Comparison of ENCODE assay signal across 1 cellular context in the genomic region with DNA sequence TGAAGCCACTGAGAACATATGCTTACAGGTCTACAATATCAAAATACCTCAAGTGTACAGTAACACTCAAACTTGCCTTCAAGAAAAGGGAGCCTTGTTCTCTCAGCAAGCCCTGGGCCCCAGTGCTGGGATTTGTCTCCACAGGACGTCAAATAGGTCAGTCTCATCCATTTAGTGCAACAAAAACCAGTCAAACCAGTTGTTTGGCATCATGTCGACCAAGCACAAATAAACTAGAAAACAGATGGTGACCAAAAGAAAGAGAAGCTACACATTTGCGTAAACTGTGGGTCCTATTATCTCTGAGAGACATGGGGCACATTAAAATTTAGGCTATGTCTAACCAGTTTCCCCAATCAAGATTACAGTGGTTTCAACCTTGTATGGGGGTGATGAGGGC.
TF ChIP-seq lines count a peak whose summit lies in the region.

No MANE protein-coding gene starts in this region.

TF ChIP-seq in GM23338, 12 proteins besides CTCF, POLR2A, EP300 and RAD21 (continued from another document):
- TF ChIP-seq, protein P1, sequence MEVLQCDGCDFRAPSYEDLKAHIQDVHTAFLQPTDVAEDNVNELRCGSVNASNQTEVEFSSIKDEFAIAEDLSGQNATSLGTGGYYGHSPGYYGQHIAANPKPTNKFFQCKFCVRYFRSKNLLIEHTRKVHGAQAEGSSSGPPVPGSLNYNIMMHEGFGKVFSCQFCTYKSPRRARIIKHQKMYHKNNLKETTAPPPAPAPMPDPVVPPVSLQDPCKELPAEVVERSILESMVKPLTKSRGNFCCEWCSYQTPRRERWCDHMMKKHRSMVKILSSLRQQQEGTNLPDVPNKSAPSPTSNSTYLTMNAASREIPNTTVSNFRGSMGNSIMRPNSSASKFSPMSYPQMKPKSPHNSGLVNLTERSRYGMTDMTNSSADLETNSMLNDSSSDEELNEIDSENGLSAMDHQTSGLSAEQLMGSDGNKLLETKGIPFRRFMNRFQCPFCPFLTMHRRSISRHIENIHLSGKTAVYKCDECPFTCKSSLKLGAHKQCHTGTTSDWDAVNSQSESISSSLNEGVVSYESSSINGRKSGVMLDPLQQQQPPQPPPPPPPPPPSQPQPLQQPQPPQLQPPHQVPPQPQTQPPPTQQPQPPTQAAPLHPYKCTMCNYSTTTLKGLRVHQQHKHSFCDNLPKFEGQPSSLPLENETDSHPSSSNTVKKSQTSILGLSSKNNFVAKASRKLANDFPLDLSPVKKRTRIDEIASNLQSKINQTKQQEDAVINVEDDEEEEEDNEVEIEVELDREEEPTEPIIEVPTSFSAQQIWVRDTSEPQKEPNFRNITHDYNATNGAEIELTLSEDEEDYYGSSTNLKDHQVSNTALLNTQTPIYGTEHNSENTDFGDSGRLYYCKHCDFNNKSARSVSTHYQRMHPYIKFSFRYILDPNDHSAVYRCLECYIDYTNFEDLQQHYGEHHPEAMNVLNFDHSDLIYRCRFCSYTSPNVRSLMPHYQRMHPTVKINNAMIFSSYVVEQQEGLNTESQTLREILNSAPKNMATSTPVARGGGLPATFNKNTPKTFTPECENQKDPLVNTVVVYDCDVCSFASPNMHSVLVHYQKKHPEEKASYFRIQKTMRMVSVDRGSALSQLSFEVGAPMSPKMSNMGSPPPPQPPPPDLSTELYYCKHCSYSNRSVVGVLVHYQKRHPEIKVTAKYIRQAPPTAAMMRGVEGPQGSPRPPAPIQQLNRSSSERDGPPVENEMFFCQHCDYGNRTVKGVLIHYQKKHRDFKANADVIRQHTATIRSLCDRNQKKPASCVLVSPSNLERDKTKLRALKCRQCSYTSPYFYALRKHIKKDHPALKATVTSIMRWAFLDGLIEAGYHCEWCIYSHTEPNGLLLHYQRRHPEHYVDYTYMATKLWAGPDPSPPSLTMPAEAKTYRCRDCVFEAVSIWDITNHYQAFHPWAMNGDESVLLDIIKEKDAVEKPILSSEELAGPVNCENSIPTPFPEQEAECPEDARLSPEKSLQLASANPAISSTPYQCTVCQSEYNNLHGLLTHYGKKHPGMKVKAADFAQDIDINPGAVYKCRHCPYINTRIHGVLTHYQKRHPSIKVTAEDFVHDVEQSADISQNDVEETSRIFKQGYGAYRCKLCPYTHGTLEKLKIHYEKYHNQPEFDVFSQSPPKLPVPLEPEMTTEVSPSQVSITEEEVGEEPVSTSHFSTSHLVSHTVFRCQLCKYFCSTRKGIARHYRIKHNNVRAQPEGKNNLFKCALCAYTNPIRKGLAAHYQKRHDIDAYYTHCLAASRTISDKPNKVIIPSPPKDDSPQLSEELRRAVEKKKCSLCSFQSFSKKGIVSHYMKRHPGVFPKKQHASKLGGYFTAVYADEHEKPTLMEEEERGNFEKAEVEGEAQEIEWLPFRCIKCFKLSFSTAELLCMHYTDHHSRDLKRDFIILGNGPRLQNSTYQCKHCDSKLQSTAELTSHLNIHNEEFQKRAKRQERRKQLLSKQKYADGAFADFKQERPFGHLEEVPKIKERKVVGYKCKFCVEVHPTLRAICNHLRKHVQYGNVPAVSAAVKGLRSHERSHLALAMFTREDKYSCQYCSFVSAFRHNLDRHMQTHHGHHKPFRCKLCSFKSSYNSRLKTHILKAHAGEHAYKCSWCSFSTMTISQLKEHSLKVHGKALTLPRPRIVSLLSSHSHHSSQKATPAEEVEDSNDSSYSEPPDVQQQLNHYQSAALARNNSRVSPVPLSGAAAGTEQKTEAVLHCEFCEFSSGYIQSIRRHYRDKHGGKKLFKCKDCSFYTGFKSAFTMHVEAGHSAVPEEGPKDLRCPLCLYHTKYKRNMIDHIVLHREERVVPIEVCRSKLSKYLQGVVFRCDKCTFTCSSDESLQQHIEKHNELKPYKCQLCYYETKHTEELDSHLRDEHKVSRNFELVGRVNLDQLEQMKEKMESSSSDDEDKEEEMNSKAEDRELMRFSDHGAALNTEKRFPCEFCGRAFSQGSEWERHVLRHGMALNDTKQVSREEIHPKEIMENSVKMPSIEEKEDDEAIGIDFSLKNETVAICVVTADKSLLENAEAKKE (CRISPR knock-in tag; IDR thresholded peaks at IDR 0.05): no peak
- TF ChIP-seq CREB1 (CRISPR knock-in tag; IDR thresholded peaks at IDR 0.05; ENCODE audit: low read depth) (no peak), POLR2AphosphoS5 (IDR thresholded peaks at IDR 0.05; ENCODE audit: low read depth) (no peak)
- TF ChIP-seq, protein P2, sequence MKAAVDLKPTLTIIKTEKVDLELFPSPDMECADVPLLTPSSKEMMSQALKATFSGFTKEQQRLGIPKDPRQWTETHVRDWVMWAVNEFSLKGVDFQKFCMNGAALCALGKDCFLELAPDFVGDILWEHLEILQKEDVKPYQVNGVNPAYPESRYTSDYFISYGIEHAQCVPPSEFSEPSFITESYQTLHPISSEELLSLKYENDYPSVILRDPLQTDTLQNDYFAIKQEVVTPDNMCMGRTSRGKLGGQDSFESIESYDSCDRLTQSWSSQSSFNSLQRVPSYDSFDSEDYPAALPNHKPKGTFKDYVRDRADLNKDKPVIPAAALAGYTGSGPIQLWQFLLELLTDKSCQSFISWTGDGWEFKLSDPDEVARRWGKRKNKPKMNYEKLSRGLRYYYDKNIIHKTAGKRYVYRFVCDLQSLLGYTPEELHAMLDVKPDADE (IDR thresholded peaks at IDR 0.05): no peak
